ENCODE assay signal across 9 cellular contexts in the genomic region with DNA sequence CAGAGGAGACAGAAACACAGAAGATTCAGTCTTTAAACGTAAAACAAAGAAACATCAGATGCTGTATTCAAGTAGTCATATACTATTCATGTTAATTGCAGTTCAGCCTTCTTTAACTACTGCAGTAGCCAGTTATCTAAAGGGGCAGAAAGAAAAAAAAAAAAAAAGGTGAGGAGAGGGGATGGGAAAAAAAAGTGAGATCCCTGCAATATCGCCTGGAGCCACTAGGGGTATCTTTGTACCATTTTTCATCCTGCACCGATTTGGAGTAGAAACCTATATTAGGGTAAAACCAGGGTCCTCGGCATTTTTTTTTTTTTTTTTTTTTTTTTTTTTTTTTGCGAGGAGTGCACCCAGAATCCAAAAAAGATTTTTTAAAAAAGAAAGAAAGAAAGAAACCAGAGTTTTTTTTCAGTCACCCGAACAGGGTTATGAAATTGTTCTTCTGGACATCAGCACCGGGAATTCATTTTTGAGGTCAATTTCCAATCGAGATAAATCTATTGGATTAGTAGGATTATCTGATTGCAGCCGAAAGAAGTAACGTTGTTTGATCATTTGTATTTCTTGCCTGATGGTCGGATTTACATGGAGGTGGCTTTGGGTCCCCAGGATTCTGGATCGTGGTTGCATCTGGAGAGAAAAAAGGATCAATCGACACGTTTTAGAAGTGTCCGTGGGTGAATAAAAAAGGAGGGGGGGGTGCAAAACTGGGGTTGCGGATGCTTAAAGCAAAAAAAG.
A peak's percentile ranks its signal among the peaks of the same experiment; 100 is the strongest.
DNase-seq lines count a peak whose midpoint lies in the region; ATAC-seq and TF ChIP-seq lines count a peak whose summit lies in the region.
"Had no signal": no experiment of that assay in that cellular context is flagged by ENCODE, and none has a peak within 500 bp of the region (broad histone marks: within the 10 kb centered on the region; RNA-seq: fewer than 3 reads in every experiment).

No MANE protein-coding gene starts in this region.

- no peaks in the 10 kb centered on the region for H3K9me3 ChIP-seq in testis

- H3K27ac Mint-ChIP-seq in MCF 10A (ENCODE audit: low read depth, unreplicated experiment) = no peak overlapping the region

- no peaks in the 10 kb centered on the region for H3K36me3 Mint-ChIP-seq in MCF 10A (ENCODE audit: insufficient read depth, unreplicated experiment)

- peak; percentile 38 for DNase-seq in NCI-H345 (lab: John Stamatoyannopoulos, UW)
- DNase-seq in NCI-H345 treated with DMSO at 0.1 percent for 48 hours (lab: John Stamatoyannopoulos, UW; ENCODE audit: unreplicated experiment) = no peak
- peak; percentile 37 for DNase-seq in NAMALWA (ENCODE audit: low spot score)
- peak; percentile 38 for DNase-seq in MCF 10A (ENCODE audit: unreplicated experiment)
- peak; percentile 78 for DNase-seq in inferior parietal cortex (ENCODE audit: extremely low spot score)
- peak; percentile 45 for DNase-seq in testis
- no peak for DNase-seq in activated CD8-positive, alpha-beta memory T cell treated with anti-CD3 and anti-CD28 coated beads, Interleukin-2, amount 50 U/mL, for 4 hours

- intact Hi-C loops in MCF 10A (cut with micrococcal nuclease) (loop anchor here (2.0 kb wide), 1 partner anchor 419 kb away; no protein-coding TSS in a partner anchor), testis (cut with DNase I; ENCODE audit: low total_unique reads) (no loop called here)

- peak overlapping the region; percentile 58 to 63 for H3K27ac ChIP-seq in testis
- H3K27ac ChIP-seq: BLaER1 treated with 17β-estradiol and CSF1 and Interleukin-3, amounts not matched to agents 10 nM and 100 nM had no signal

- no peaks in the 10 kb centered on the region for H3K36me3 ChIP-seq in testis (ENCODE audit: low read depth, missing control alignments)
- H3K36me3 ChIP-seq: BLaER1 treated with 17β-estradiol and CSF1 and Interleukin-3, amounts not matched to agents 10 nM and 100 nM had no signal

- H3K4me1 Mint-ChIP-seq in MCF 10A (ENCODE audit: insufficient read depth, unreplicated experiment) = peaks cover 5% of the 10 kb centered on the region

- peaks cover 92% of the 10 kb centered on the region for H3K27me3 Mint-ChIP-seq in MCF 10A (ENCODE audit: insufficient read depth, unreplicated experiment)

- no peaks in the 10 kb centered on the region for H3K27me3 ChIP-seq in testis

- ATAC-seq in GM19467 (IDR thresholded peaks at IDR 0.05; ENCODE audit: unreplicated experiment) = no peak

- 4 to 5% methylated on average over 16 of the region's 16 CpGs for WGBS in testis, 2 donors

- no peak overlapping the region for H3K4me3 Mint-ChIP-seq in MCF 10A (ENCODE audit: unreplicated experiment)

- peak; percentile 51 for TF ChIP-seq CTCF in MCF 10A (IDR thresholded peaks at IDR 0.05; ENCODE audit: unreplicated experiment)
- peak; percentile 50 to 78 (median 58) for TF ChIP-seq CTCF in testis (IDR thresholded peaks at IDR 0.05)

- POLR2A ChIA-PET in MCF 10A (lab: Yijun Ruan, JAX) = no interaction called here

- TF ChIP-seq POLR2A in testis (IDR thresholded peaks at IDR 0.05) = no peak

- CTCF ChIA-PET in MCF 10A (lab: Yijun Ruan, JAX) = interaction anchor here (0.6 to 1.2 kb wide), 5 partner anchors 10 to 529 kb away, joined by 3 to 5 read pairs (median 4); no protein-coding TSS in a partner anchor

- no peaks in the 10 kb centered on the region for H3K9me3 Mint-ChIP-seq in MCF 10A (ENCODE audit: unreplicated experiment)

- H3K4me3 ChIP-seq in testis = peak overlapping the region; percentile 55 to 59
- H3K4me3 ChIP-seq: BLaER1 treated with 17β-estradiol and CSF1 and Interleukin-3, amounts not matched to agents 10 nM and 100 nM had no signal

- BruUV-seq in MCF 10A (replicated peaks; lab: Mats Ljungman, UMichigan) = no TSS peak

- H3K4me1 ChIP-seq in testis = no peaks in the 10 kb centered on the region
- H3K4me1 ChIP-seq: BLaER1 treated with 17β-estradiol and CSF1 and Interleukin-3, amounts not matched to agents 10 nM and 100 nM had no signal

Comparison
In these comparisons a context has a peak if more than half of its experiments do, and no peak if none do; other contexts are left out.
1. DNase-seq: peak in NCI-H345 (single experiment), NAMALWA (single experiment), MCF 10A (single experiment), inferior parietal cortex (single experiment) and testis (single experiment); none in NCI-H345 treated with DMSO at 0.1 percent for 48 hours (single experiment) and activated CD8-positive, alpha-beta memory T cell treated with anti-CD3 and anti-CD28 coated beads, Interleukin-2, amount 50 U/mL, for 4 hours (single experiment).